In the genomic region with DNA sequence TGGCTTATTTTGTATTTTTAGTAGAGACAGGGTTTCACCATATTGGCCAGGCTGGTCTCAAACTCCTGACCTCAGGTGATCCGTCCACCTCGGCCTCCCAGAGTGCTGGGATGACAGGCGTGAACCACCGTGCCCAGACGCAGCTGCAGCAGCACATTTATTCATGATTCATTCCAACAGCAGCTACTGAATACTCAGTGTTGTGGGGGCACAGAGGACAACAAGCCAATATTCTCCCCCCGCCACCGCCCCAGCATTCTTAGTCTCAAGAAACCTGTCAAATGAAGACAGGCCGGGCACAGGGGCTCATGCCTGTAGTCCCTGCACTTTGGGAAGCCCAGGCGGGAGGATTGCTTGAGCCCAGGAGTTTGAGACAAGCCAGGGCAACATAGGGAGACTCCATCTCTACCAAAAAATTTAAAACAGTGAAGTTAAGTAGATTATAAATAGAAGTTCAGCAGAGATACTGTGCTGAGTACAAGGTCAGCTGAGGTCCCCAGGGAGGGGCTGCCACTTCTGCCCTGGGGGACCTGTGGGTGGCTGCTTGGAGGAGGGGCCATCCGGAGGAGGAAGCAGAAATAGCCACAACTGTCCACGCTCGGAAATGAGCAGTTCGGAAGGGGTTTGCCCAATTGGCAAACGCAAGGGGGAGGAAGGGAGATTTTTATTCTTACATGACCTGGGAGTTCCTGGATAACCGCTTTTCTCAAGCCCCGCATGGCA, we compare ENCODE assay signal across 8 cellular contexts. TPM values are rescaled to one million over a fixed set of nuclear protein-coding genes. Genes with fewer than 3 reads are reported as not detected.
DNase-seq lines count a peak whose midpoint lies in the region; ATAC-seq and TF ChIP-seq lines count a peak whose summit lies in the region.

No MANE protein-coding gene starts in this region.

- DNase-seq in WERI-Rb-1 (peak; percentile 52), head of caudate nucleus (peak in 29 of 42 donors; percentile 22 to 75 (median 49)), sigmoid colon (peak; percentile 78), NCI-H1436 treated with DMSO at 0.1 percent for 48 hours (lab: John Stamatoyannopoulos, UW) (no peak), HEK293T (ENCODE audit: extremely low spot score) (no peak)

- intact Hi-C loops in head of caudate nucleus (cut with DNase I) = loop anchor here (10.0 kb wide), 1 partner anchor 217 kb away; no protein-coding TSS in a partner anchor
- intact Hi-C loops in sigmoid colon (cut with DNase I) = loop anchor here (1.0 kb wide), 1 partner anchor 18 kb away; no protein-coding TSS in a partner anchor

- TF ChIP-seq EP300 in sigmoid colon (IDR thresholded peaks at IDR 0.05) = peak in 1 of 4 donors; percentile 57

- ATAC-seq in HG03175 (IDR thresholded peaks at IDR 0.05; ENCODE audit: unreplicated experiment) = peak; percentile 27
- no peak for ATAC-seq in GM18858 (IDR thresholded peaks at IDR 0.05; ENCODE audit: unreplicated experiment)

- H3K36me3 ChIP-seq in WERI-Rb-1 (peaks cover 21% of the 10 kb centered on the region), sigmoid colon (no peaks in the 10 kb centered on the region)

- POLR2A ChIA-PET in HEK293T (lab: Yijun Ruan, JAX) = no interaction called here

- WGBS in sigmoid colon, 2 donors = 57 to 68% methylated on average over 16 of the region's 16 CpGs

- H3K4me1 ChIP-seq in sigmoid colon = peaks cover 0 to 87% (median 80%) of the 10 kb centered on the region in 4 donors

- H3K27me3 ChIP-seq in WERI-Rb-1 (ENCODE audit: insufficient read depth, low read depth, severe bottlenecking) = no peaks in the 10 kb centered on the region
- no peaks in the 10 kb centered on the region for H3K27me3 ChIP-seq in sigmoid colon

- H3K27ac ChIP-seq in WERI-Rb-1 (peak overlapping the region; percentile 78), sigmoid colon (peak overlapping the region; percentile 91 to 100 (median 97))

- H3K4me3 ChIP-seq in GM12875 (ENCODE audit: low read depth, low read length) (peak overlapping the region; percentile 22), WERI-Rb-1 (ENCODE audit: low read depth, low read length) (no peak overlapping the region), sigmoid colon (peak overlapping the region in 2 of 4 donors; percentile 7 to 17)

- H3K9me3 ChIP-seq in WERI-Rb-1 (ENCODE audit: severe bottlenecking) (no peaks in the 10 kb centered on the region), sigmoid colon (no peaks in the 10 kb centered on the region)

- CTCF ChIA-PET in HEK293T (lab: Yijun Ruan, JAX) = no interaction called here

- no peak for TF ChIP-seq POLR2A in sigmoid colon (IDR thresholded peaks at IDR 0.05)

- TF ChIP-seq CTCF in GM12875 (IDR thresholded peaks at IDR 0.05; ENCODE audit: borderline replicate concordance, insufficient read depth, low read depth, low read length) = no peak
- TF ChIP-seq CTCF in WERI-Rb-1 (IDR thresholded peaks at IDR 0.05; ENCODE audit: low read depth, low read length) = no peak
- no peak for TF ChIP-seq CTCF in sigmoid colon (IDR thresholded peaks at IDR 0.05)

TF ChIP-seq in HEK293T, 16 proteins besides CTCF, POLR2A, EP300 and RAD21:
- TF ChIP-seq ZNF384 (IDR thresholded peaks at IDR 0.05) (no peak), SP1 (IDR thresholded peaks at IDR 0.05) (no peak), TARDBP (IDR thresholded peaks at IDR 0.05) (no peak), FOXA1 (IDR thresholded peaks at IDR 0.05) (no peak), L3MBTL2 (conservative IDR thresholded peaks at IDR 0.05) (no peak), SUZ12 (IDR thresholded peaks at IDR 0.05) (no peak), HDGF (IDR thresholded peaks at IDR 0.05; ENCODE audit: borderline replicate concordance) (no peak), FOXM1 (IDR thresholded peaks at IDR 0.05; ENCODE audit: borderline replicate concordance) (no peak), FOXK2 (IDR thresholded peaks at IDR 0.05) (no peak), ELF4 (IDR thresholded peaks at IDR 0.05) (no peak), LEF1 (IDR thresholded peaks at IDR 0.05; ENCODE audit: borderline replicate concordance) (no peak), ARNT (IDR thresholded peaks at IDR 0.05) (no peak), CTBP1 (IDR thresholded peaks at IDR 0.05; ENCODE audit: borderline replicate concordance) (no peak), BHLHE40 (IDR thresholded peaks at IDR 0.05; ENCODE audit: borderline replicate concordance) (no peak), NFRKB (IDR thresholded peaks at IDR 0.05) (no peak)
- TF ChIP-seq, protein P1, sequence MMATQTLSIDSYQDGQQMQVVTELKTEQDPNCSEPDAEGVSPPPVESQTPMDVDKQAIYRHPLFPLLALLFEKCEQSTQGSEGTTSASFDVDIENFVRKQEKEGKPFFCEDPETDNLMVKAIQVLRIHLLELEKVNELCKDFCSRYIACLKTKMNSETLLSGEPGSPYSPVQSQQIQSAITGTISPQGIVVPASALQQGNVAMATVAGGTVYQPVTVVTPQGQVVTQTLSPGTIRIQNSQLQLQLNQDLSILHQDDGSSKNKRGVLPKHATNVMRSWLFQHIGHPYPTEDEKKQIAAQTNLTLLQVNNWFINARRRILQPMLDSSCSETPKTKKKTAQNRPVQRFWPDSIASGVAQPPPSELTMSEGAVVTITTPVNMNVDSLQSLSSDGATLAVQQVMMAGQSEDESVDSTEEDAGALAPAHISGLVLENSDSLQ (IDR thresholded peaks at IDR 0.05) = no peak

RNA-seq across cellular contexts. Expression of gene DOT1L, which starts 4.3 kb away (rescaled TPM):
- 1 to 10 TPM; 4.6 to 8.0 (median 6.3) TPM for total RNA-seq in sigmoid colon
- 10 to 100 TPM in 2 of 3 donors, 1 to 10 TPM in 1; 6.9 to 26.0 (median 12.6) TPM for polyA plus RNA-seq in sigmoid colon

RNA-seq across cellular contexts. Expression of gene AP3D1, which starts 16.7 kb away (rescaled TPM):
- 10 to 100 TPM; 43.1 to 83.1 (median 51.2) TPM for total RNA-seq in sigmoid colon
- polyA plus RNA-seq in sigmoid colon = 100 to 1,000 TPM in 1 of 3 donors, 10 to 100 TPM in 2; 47.4 to 127 (median 72.6) TPM

Comparison
In these comparisons a context has a peak if more than half of its experiments do, and no peak if none do; other contexts are left out.
1. DNase-seq: peak in WERI-Rb-1 (single experiment), head of caudate nucleus (29 of 42) and sigmoid colon (single experiment); none in NCI-H1436 treated with DMSO at 0.1 percent for 48 hours (single experiment) and HEK293T (single experiment).